23 cellular contexts compared by ENCODE assay signal in the genomic region with DNA sequence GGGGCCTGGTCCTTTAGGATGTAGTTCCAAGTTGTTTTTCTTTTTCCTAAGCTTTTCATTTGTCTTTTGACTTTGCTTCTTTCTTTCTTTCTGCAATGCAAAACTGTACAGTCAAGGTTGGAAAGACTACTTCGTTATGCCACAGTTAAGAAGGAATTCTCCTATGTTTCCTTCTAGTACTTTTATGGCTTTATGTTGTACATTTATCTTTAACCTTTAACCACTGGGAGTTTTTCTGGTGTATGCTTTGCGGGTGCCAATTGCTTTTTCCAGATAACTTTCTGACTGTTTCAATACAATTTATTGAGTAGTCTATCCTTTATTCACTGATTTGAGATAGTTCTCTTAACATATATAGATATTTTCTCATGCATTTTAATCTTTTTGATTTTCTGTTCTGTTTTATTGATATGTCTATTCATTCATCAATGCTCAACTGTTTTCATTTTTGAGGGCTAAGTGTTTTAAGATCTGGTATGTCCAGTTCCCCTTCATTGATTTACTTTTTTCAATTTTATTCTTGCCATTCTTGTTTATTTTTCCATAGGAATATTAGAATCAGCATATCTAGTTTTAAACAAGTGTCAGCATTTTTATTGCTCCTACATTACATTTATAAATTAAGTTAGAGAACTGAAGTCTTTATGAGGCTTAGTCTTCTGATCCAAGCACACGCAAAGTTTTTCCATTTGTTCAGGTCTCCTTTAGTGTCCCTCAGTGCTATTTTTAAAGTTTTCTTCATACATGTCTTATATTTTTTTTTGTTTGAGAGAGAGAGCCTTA.
"Had no signal": no experiment of that assay in that cellular context is flagged by ENCODE, and none has a peak within 500 bp of the region (broad histone marks: within the 10 kb centered on the region; RNA-seq: fewer than 3 reads in every experiment).

No MANE protein-coding gene starts in this region.

- H3K27ac Mint-ChIP-seq: IgD-negative memory B cell had no signal

- H3K4me1 ChIP-seq: SJSA1 had no signal

- H3K27me3 ChIP-seq: SJSA1 had no signal

- H3K27ac ChIP-seq: SJSA1, SK-N-MC had no signal

- H3K36me3 ChIP-seq: SJSA1 had no signal

- DNase-seq: KBM-7, MV-4-11, NCI-H1048, NCI-H1105, NCI-H1417, NCI-H146, NCI-H187, NCI-H2029, NCI-H2081 treated with DMSO at 0.1 percent for 48 hours, NCI-H2171, NCI-H226, NCI-H446, NCI-H510A, NCI-H524 treated with DMSO at 0.1 percent for 48 hours, NCI-H69, NCI-H774, Right ventricle myocardium superior, RPMI8226, SIG-M5 had no signal

- FAIRE-seq: RCC 7860 had no signal

- H3K4me3 ChIP-seq: SJSA1, SK-N-MC had no signal

- H3K36me3 Mint-ChIP-seq: IgD-negative memory B cell had no signal

- H3K4me1 Mint-ChIP-seq: IgD-negative memory B cell had no signal

- H3K4me3 Mint-ChIP-seq: IgD-negative memory B cell had no signal
